Comparison of ENCODE assay signal across 21 cellular contexts in genomic region chr1:204959836-204960235, GRCh38.
"Had no signal": no experiment of that assay in that cellular context is flagged by ENCODE, and none has a peak within 500 bp of the region (broad histone marks: within the 10 kb centered on the region; RNA-seq: fewer than 3 reads in every experiment).

No MANE protein-coding gene starts in this region.

- H3K4me3 ChIP-seq: breast epithelium, coronary artery, skin epidermis, thoracic aorta had no signal

- H3K9me3 Mint-ChIP-seq: effector memory CD8-positive, alpha-beta T cell; nephron; T-helper 1 cell treated with Interleukin-12 subunit alpha and Interleukin-12 subunit beta and Interleukin-4 antibody, amounts not matched to agents 30 μg/mL and 1 μg/mL, for 36 hours had no signal

- DNase-seq: activated CD4-positive, alpha-beta T cell treated with anti-CD3 and anti-CD28 coated beads for 4 hours; activated CD4-positive, alpha-beta T cell treated with anti-CD3 and anti-CD28 coated beads, Interleukin-2, amount 50 U/mL, for 4 hours; activated CD8-positive, alpha-beta memory T cell treated with anti-CD3 and anti-CD28 coated beads for 24 hours; activated effector memory CD4-positive, alpha-beta T cell treated with anti-CD3 and anti-CD28 coated beads, Interleukin-2, amount 50 U/mL, for 16 hours; activated naive CD4-positive, alpha-beta T cell treated with anti-CD3 and anti-CD28 coated beads, Interleukin-2, amount 50 U/mL, for 16 hours; cerebellar nuclear complex; effector memory CD8-positive, alpha-beta T cell; mammary epithelial cell; stimulated activated CD4-positive, alpha-beta T cell treated with anti-CD3 and anti-CD28 coated beads, Interleukin-12 subunit alpha, Interleukin-12 subunit beta, amount 100 ng/mL, for 4 hours; stimulated activated CD4-positive, alpha-beta T cell treated with anti-CD3 and anti-CD28 coated beads, Interleukin-4, amount 100 ng/mL, for 1 hour; stimulated activated naive CD8-positive, alpha-beta T cell treated with anti-CD3 and anti-CD28 coated beads, Interleukin-15, Interleukin-2, amounts not matched to agents 100 U/mL and 50 U/mL, for 24 hours; T-helper 9 cell; trophoblast cell had no signal

- H3K4me1 Mint-ChIP-seq: nephron had no signal

- H3K9me3 ChIP-seq: breast epithelium, thoracic aorta had no signal

- H3K4me3 Mint-ChIP-seq: effector memory CD8-positive, alpha-beta T cell; nephron; T-helper 1 cell treated with Interleukin-12 subunit alpha and Interleukin-12 subunit beta and Interleukin-4 antibody, amounts not matched to agents 30 μg/mL and 1 μg/mL, for 36 hours had no signal

- H3K27me3 ChIP-seq: breast epithelium had no signal

- H3K4me1 ChIP-seq: breast epithelium had no signal

- H3K27ac ChIP-seq: breast epithelium, skin epidermis, thoracic aorta, VCaP had no signal

- H3K27ac Mint-ChIP-seq: effector memory CD8-positive, alpha-beta T cell; nephron; T-helper 1 cell treated with Interleukin-12 subunit alpha and Interleukin-12 subunit beta and Interleukin-4 antibody, amounts not matched to agents 30 μg/mL and 1 μg/mL, for 36 hours had no signal

- ATAC-seq: effector memory CD8-positive, alpha-beta T cell; sciatic nerve; stimulated activated naive CD8-positive, alpha-beta T cell treated with anti-CD3 and anti-CD28 coated beads, Interleukin-15, Interleukin-2, amounts not matched to agents 100 U/mL and 50 U/mL, for 24 hours had no signal

- H3K36me3 ChIP-seq: breast epithelium, thoracic aorta had no signal
